Comparison of ENCODE assay signal across 12 cellular contexts in genomic region chr1:47351305-47351704, GRCh38. TPM values are rescaled to one million over a fixed set of nuclear protein-coding genes. Genes with fewer than 3 reads are reported as not detected.
A peak's percentile ranks its signal among the peaks of the same experiment; 100 is the strongest.
DNase-seq lines count a peak whose midpoint lies in the region; ATAC-seq, FAIRE-seq and TF ChIP-seq lines count a peak whose summit lies in the region.
"Had no signal": no experiment of that assay in that cellular context is flagged by ENCODE, and none has a peak within 500 bp of the region (broad histone marks: within the 10 kb centered on the region; RNA-seq: fewer than 3 reads in every experiment).

No MANE protein-coding gene starts in this region.

- H3K36me3 ChIP-seq in neural progenitor cell (no peaks in the 10 kb centered on the region), kidney (ENCODE audit: control insufficient read depth in 1 of 2, insufficient read depth in 2 of 2, low read length in 2 of 2) (no peaks in the 10 kb centered on the region)
- H3K36me3 ChIP-seq: neutrophil had no signal

- peaks cover 11% of the 10 kb centered on the region for H4K20me1 ChIP-seq in neural progenitor cell (ENCODE audit: low read depth)

- peaks cover 12% of the 10 kb centered on the region for H3K36me3 Mint-ChIP-seq in neural progenitor cell
- H3K36me3 Mint-ChIP-seq in T-helper 17 cell (ENCODE audit: low read depth): peaks cover 4% of the 10 kb centered on the region

- H3K4me3 ChIP-seq in NB4 (ENCODE audit: low read depth, low read length) (no peak overlapping the region), neural progenitor cell (no peak overlapping the region), kidney (ENCODE audit: low read length in 2 of 2) (no peak overlapping the region)

- peaks cover 23% of the 10 kb centered on the region for H3K79me2 ChIP-seq in neural progenitor cell (ENCODE audit: low read depth)

- no peaks in the 10 kb centered on the region for H3K9me3 Mint-ChIP-seq in neural progenitor cell
- H3K9me3 Mint-ChIP-seq: activated CD4-positive, alpha-beta T cell treated with anti-CD3 and anti-CD28 coated beads, Interleukin-2, amount 10 ng/mL, durations not matched to agents 7 days and 5 days had no signal

- intact Hi-C loops in kidney (cut with DNase I): no loop called here

- H3K27ac ChIP-seq in neural progenitor cell: no peak overlapping the region
- no peak overlapping the region for H3K27ac ChIP-seq in kidney (ENCODE audit: low read depth in 2 of 2, low read length in 2 of 2)
- H3K27ac ChIP-seq: neutrophil had no signal

- no peaks in the 10 kb centered on the region for H3F3A ChIP-seq in neural progenitor cell (ENCODE audit: low read depth)

- no peak for FAIRE-seq in kidney (lab: Jason Lieb, UNC)

- no peaks in the 10 kb centered on the region for H3K27me3 ChIP-seq in neural progenitor cell
- H3K27me3 ChIP-seq: neutrophil had no signal

- H3K27ac Mint-ChIP-seq in neural progenitor cell (peak overlapping the region; percentile 37), T-helper 17 cell (no peak overlapping the region)
- H3K27ac Mint-ChIP-seq: activated CD4-positive, alpha-beta T cell treated with anti-CD3 and anti-CD28 coated beads, Interleukin-2, amount 10 ng/mL, durations not matched to agents 7 days and 5 days had no signal

- H3K4me1 Mint-ChIP-seq in neural progenitor cell (no peaks in the 10 kb centered on the region), T-helper 17 cell (peaks cover 18% of the 10 kb centered on the region)

- H3K4me3 Mint-ChIP-seq in neural progenitor cell (no peak overlapping the region), T-helper 17 cell (no peak overlapping the region)
- H3K4me3 Mint-ChIP-seq: activated CD4-positive, alpha-beta T cell treated with anti-CD3 and anti-CD28 coated beads, Interleukin-2, amount 10 ng/mL, durations not matched to agents 7 days and 5 days had no signal

- TF ChIP-seq CTCF in NB4 (IDR thresholded peaks at IDR 0.05; ENCODE audit: low read depth, low read length) (no peak), neural progenitor cell (IDR thresholded peaks at IDR 0.05) (no peak), kidney (IDR thresholded peaks at IDR 0.05; ENCODE audit: borderline replicate concordance, extremely low read depth, insufficient read depth) (no peak)

- H3K27me3 Mint-ChIP-seq in neural progenitor cell (ENCODE audit: insufficient read depth, low read depth) (no peaks in the 10 kb centered on the region), T-helper 17 cell (no peaks in the 10 kb centered on the region)
- H3K27me3 Mint-ChIP-seq: activated CD4-positive, alpha-beta T cell treated with anti-CD3 and anti-CD28 coated beads, Interleukin-2, amount 10 ng/mL, durations not matched to agents 7 days and 5 days had no signal

- no peak overlapping the region for H3K4me2 ChIP-seq in neural progenitor cell

- H3K9me3 ChIP-seq in neural progenitor cell (ENCODE audit: low read depth): no peaks in the 10 kb centered on the region
- no peaks in the 10 kb centered on the region for H3K9me3 ChIP-seq in T-helper 17 cell (ENCODE audit: control insufficient read depth, low read length, poor library complexity, severe bottlenecking)
- no peaks in the 10 kb centered on the region for H3K9me3 ChIP-seq in kidney (ENCODE audit: control insufficient read depth in 1 of 2, low read length in 2 of 2)
- H3K9me3 ChIP-seq: neutrophil had no signal

- H3K9ac ChIP-seq in neural progenitor cell: no peak overlapping the region
- no peak overlapping the region for H3K9ac ChIP-seq in kidney (ENCODE audit: low read length in 2 of 2)

- H3K4me1 ChIP-seq in neural progenitor cell (no peaks in the 10 kb centered on the region), kidney (ENCODE audit: control insufficient read depth in 1 of 2, insufficient read depth in 1 of 2, low read depth in 1 of 2, low read length in 2 of 2) (peaks cover 0 to 4% of the 10 kb centered on the region in 2 donors)

- POLR2A ChIA-PET in HEK293T (lab: Yijun Ruan, JAX): interaction anchor here (1.2 to 2.0 kb wide), 2 partner anchors 18 to 37 kb away, joined by 4 to 8 read pairs; partner anchors contain the start of genes CMPK1 and STIL

- ATAC-seq in T-helper 17 cell: no peak

- no peak for TF ChIP-seq POLR2A in NB4 (IDR thresholded peaks at IDR 0.05; ENCODE audit: extremely low read depth, insufficient read length)

- DNase-seq in NOMO-1 treated with DMSO at 0.1 percent for 48 hours (lab: John Stamatoyannopoulos, UW; ENCODE audit: unreplicated experiment) (peak; percentile 19), NOMO-1 treated with dmso at 0.1 percent for 144 hours (lab: John Stamatoyannopoulos, UW; ENCODE audit: unreplicated experiment) (no peak), HEK293T (ENCODE audit: extremely low spot score) (no peak), NB4 (ENCODE audit: low read depth) (peak; percentile 7), neural progenitor cell (ENCODE audit: low spot score) (no peak), T-helper 17 cell (no peak), NCI-H345 (lab: John Stamatoyannopoulos, UW) (no peak), kidney (no peak)
- DNase-seq: ACHN; activated CD4-positive, alpha-beta T cell treated with anti-CD3 and anti-CD28 coated beads, Interleukin-2, amount 10 ng/mL, durations not matched to agents 7 days and 5 days; NCI-H510A had no signal

- CTCF ChIA-PET in HEK293T (lab: Yijun Ruan, JAX): interaction anchor here (1.5 kb wide), 1 partner anchor 12 kb away, joined by 5 read pairs; no protein-coding TSS in a partner anchor

- no peak overlapping the region for H2AFZ ChIP-seq in neural progenitor cell (replicated peaks)

TF ChIP-seq in HEK293T, 16 proteins besides CTCF, POLR2A, EP300 and RAD21:
- TF ChIP-seq LEF1 (IDR thresholded peaks at IDR 0.05; ENCODE audit: borderline replicate concordance) (no peak), PKNOX1 (IDR thresholded peaks at IDR 0.05) (peak; percentile 13; the same call in 1 of the 2 replicates)

RNA-seq across cellular contexts. Expression of gene CMPK1, which starts 17.7 kb away (rescaled TPM):
- total RNA-seq in neural progenitor cell (ENCODE audit: low replicate concordance) (39.6 and 68.0 TPM in 2 replicates), T-helper 17 cell (100 to 1,000 TPM in 1 of 2 donors, 10 to 100 TPM in 1; 97.6 to 124 TPM), kidney (92.1 TPM)
- 55.8 TPM for polyA plus RNA-seq in kidney (ENCODE audit: insufficient read depth, low read depth, low replicate concordance)

RNA-seq across cellular contexts. Expression of gene STIL, which starts 37.4 kb away (rescaled TPM):
- total RNA-seq in neural progenitor cell (ENCODE audit: low replicate concordance) (49.0 and 59.0 TPM in 2 replicates), T-helper 17 cell (1 to 10 TPM; 1.2 to 2.6 TPM), kidney (2.5 TPM)
- polyA plus RNA-seq in kidney (ENCODE audit: insufficient read depth, low read depth, low replicate concordance): 0.28 TPM

Comparison
In these comparisons a context has a peak if more than half of its experiments do, and no peak if none do; other contexts are left out.
1. DNase-seq: peak in NOMO-1 treated with DMSO at 0.1 percent for 48 hours (single experiment) and NB4 (single experiment); none in NOMO-1 treated with dmso at 0.1 percent for 144 hours (single experiment), HEK293T (single experiment), neural progenitor cell (single experiment), T-helper 17 cell (0 of 3), NCI-H345 (single experiment) and kidney (single experiment).
2. RNA of gene STIL, which starts 37.4 kb away (total RNA-seq): 49.0 to 59.0 TPM in neural progenitor cell; 1.2 to 2.6 TPM in T-helper 17 cell and 2.5 TPM in kidney (single experiment); every median in the first group is over 10 times any median in the second.